In genomic region chr18:57404345-57404744, GRCh38 we compare ENCODE assay signal across 23 cellular contexts. TPM values are rescaled to one million over a fixed set of nuclear protein-coding genes. Genes with fewer than 3 reads are reported as not detected.
"Had no signal": no experiment of that assay in that cellular context is flagged by ENCODE, and none has a peak within 500 bp of the region (broad histone marks: within the 10 kb centered on the region; RNA-seq: fewer than 3 reads in every experiment).

No MANE protein-coding gene starts in this region.

- DNase-seq: dorsolateral prefrontal cortex; effector CD8-positive, alpha-beta T cell; heart left ventricle; hippocampal formation; kidney glomerular epithelial cell; mammary epithelial cell; naive thymus-derived CD8-positive, alpha-beta T cell; psoas muscle; retina; spleen; stimulated activated CD4-positive, alpha-beta T cell treated with anti-CD3 and anti-CD28 coated beads, Interleukin-15, amount 100 ng/mL, for 24 hours; stimulated activated CD4-positive, alpha-beta T cell treated with anti-CD3 and anti-CD28 coated beads, Interleukin-1b, Interleukin-23, amount 100 ng/mL, for 48 hours; stimulated activated CD4-positive, alpha-beta T cell treated with anti-CD3 and anti-CD28 coated beads, Interleukin-4, amount 100 ng/mL, for 24 hours; tibial artery; upper lobe of left lung had no signal

- ATAC-seq: esophagus mucosa; heart left ventricle; left lobe of liver; naive thymus-derived CD8-positive, alpha-beta T cell; psoas muscle; sciatic nerve; stimulated activated memory B cell treated with anti-CD40 and anti-IgM and Interleukin-4, amounts not matched to agents 10 μg/mL and 1 μg/mL and 100 μg/mL, for 72 hours had no signal

- FAIRE-seq: endometrium, frontal cortex, islet of Langerhans had no signal

RNA-seq across cellular contexts. Expression of gene ONECUT2, which starts 30.8 kb away (rescaled TPM):
- polyA plus RNA-seq: naive thymus-derived CD8-positive, alpha-beta T cell had no signal

RNA-seq across cellular contexts. Expression of gene ST8SIA3, which starts 52.0 kb away (rescaled TPM):
- polyA plus RNA-seq: fibroblast of lung; heart left ventricle; mammary epithelial cell; naive thymus-derived CD8-positive, alpha-beta T cell; spleen had no signal
